Comparison of ENCODE assay signal across 26 cellular contexts in the genomic region with DNA sequence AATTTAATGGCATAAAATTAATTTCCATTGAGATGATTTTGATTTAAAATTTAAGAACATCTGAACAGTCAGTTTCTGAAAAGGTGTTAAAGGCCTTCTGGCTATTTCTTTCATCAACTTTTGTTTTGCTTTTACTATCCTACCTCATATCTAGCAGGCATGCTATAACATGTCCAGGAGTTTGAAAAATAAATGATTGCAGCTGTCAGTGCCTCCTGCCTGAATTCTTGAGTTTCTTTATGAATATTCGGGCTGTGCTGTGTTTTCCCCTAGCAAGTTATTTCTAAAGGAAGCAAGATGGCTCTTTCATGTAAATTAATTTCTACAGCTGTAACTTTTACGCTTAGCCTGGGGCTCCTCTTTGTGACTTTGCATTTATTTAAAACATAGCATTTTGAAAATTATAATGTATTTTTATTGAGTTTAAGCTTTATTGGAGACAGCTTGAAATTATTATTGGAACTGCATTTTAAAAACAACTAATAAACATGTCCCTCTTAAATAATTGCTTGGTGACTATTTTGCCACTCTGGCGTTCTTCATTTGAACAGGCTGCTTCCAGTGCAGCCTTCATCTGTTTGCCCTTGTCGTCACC.
DNase-seq lines count a peak whose midpoint lies in the region; ATAC-seq and TF ChIP-seq lines count a peak whose summit lies in the region.
"Had no signal": no experiment of that assay in that cellular context is flagged by ENCODE, and none has a peak within 500 bp of the region (broad histone marks: within the 10 kb centered on the region; RNA-seq: fewer than 3 reads in every experiment).

No MANE protein-coding gene starts in this region.

- DNase-seq in NCI-H1105 (lab: John Stamatoyannopoulos, UW) (peak; percentile 30), epithelial cell of esophagus (ENCODE audit: low read depth) (peak; percentile 75), A172 (ENCODE audit: low spot score) (no peak), iPS-NIHi11 (ENCODE audit: low spot score) (no peak), stomach (no peak)
- DNase-seq: activated CD4-positive, alpha-beta T cell treated with anti-CD3 and anti-CD28 coated beads for 36 hours; activated CD8-positive, alpha-beta memory T cell treated with anti-CD3 and anti-CD28 coated beads for 24 hours; activated gamma-delta T cell treated with Interleukin-2 at 50 U/mL for 16 hours; activated T-cell treated with anti-CD3 and anti-CD28 coated beads, Interleukin-2, amount 50 U/mL, for 24 hours; brain microvascular endothelial cell; CD4-positive, alpha-beta memory T cell; DMS153; effector CD8-positive, alpha-beta T cell; GM23248; midbrain; naive thymus-derived CD8-positive, alpha-beta T cell; NCI-H1048; NCI-H2081 treated with DMSO at 0.1 percent for 48 hours; RPMI8226; T-helper 17 cell; upper lobe of right lung had no signal

- no peaks in the 10 kb centered on the region for H3K4me1 ChIP-seq in stomach
- H3K4me1 ChIP-seq: upper lobe of right lung had no signal

- no peak for TF ChIP-seq EP300 in stomach (IDR thresholded peaks at IDR 0.05)

- TF ChIP-seq CTCF in epithelial cell of esophagus (IDR thresholded peaks at IDR 0.05; ENCODE audit: insufficient read depth, low read depth, low read length, missing control alignments) (no peak), stomach (IDR thresholded peaks at IDR 0.05) (no peak)

- H3K27ac ChIP-seq in stomach: no peak overlapping the region
- H3K27ac ChIP-seq: brain microvascular endothelial cell, GM23248, hepatocyte, upper lobe of right lung had no signal

- no peak overlapping the region for H3K4me3 ChIP-seq in epithelial cell of esophagus (ENCODE audit: low read length)
- no peak overlapping the region for H3K4me3 ChIP-seq in stomach
- H3K4me3 ChIP-seq: GM23248, hepatocyte, upper lobe of right lung had no signal

- ATAC-seq in GM18520 (IDR thresholded peaks at IDR 0.05; ENCODE audit: unreplicated experiment): peak; percentile 46
- peak; percentile 54 for ATAC-seq in GM21717 (IDR thresholded peaks at IDR 0.05; ENCODE audit: unreplicated experiment)
- ATAC-seq in HG03139 (IDR thresholded peaks at IDR 0.05; ENCODE audit: unreplicated experiment): no peak
- ATAC-seq: activated CD4-positive, alpha-beta T cell treated with anti-CD3 and anti-CD28 coated beads for 36 hours; esophagus mucosa; naive thymus-derived CD8-positive, alpha-beta T cell; T-helper 17 cell; upper lobe of right lung had no signal

- 80 to 87% (median 82%) methylated on average over 4 of the region's 4 CpGs for WGBS in stomach, 5 donors

- H3K27me3 ChIP-seq in stomach: no peaks in the 10 kb centered on the region
- H3K27me3 ChIP-seq: brain microvascular endothelial cell, hepatocyte, upper lobe of right lung had no signal

- intact Hi-C loops in stomach (cut with DNase I; ENCODE audit: low total_unique reads): no loop called here

- TF ChIP-seq POLR2A in stomach (IDR thresholded peaks at IDR 0.05): no peak

- H3K36me3 ChIP-seq in stomach: no peaks in the 10 kb centered on the region
- H3K36me3 ChIP-seq: brain microvascular endothelial cell, upper lobe of right lung had no signal

- H3K9me3 ChIP-seq in stomach: no peaks in the 10 kb centered on the region
- H3K9me3 ChIP-seq: upper lobe of right lung had no signal

Comparison
In these comparisons a context has a peak if more than half of its experiments do, and no peak if none do; other contexts are left out.
1. DNase-seq: peak in NCI-H1105 (single experiment) and epithelial cell of esophagus (single experiment); none in A172 (single experiment), iPS-NIHi11 (single experiment) and stomach (single experiment).